ENCODE assay signal across 16 cellular contexts in the genomic region with DNA sequence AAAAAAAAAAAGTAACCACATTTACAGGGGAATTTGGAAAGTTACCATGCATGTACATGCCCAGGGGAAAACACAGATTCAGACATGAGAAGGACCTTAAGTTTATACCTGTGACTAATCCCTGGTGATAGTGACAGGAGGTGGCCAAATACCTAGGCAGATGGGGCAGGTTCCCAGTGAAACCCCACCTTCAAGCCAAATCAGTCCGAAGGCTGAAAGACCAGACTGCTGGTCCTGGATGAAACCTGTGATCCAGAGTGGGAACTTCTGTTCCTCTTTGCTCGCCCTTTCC. TPM values are rescaled to one million over a fixed set of nuclear protein-coding genes. Genes with fewer than 3 reads are reported as not detected.
DNase-seq lines count a peak whose midpoint lies in the region; ATAC-seq and TF ChIP-seq lines count a peak whose summit lies in the region.
"Had no signal": no experiment of that assay in that cellular context is flagged by ENCODE, and none has a peak within 500 bp of the region (broad histone marks: within the 10 kb centered on the region; RNA-seq: fewer than 3 reads in every experiment).

No MANE protein-coding gene starts in this region.

- no peaks in the 10 kb centered on the region for H3K4me1 ChIP-seq in mucosa of descending colon (ENCODE audit: low read depth)
- H3K4me1 ChIP-seq: adrenal gland, neural progenitor cell had no signal

- no peaks in the 10 kb centered on the region for H3K27me3 Mint-ChIP-seq in activated T-cell treated with anti-CD3 and anti-CD28 coated beads, Interleukin-2, amount 50 U/mL, for 24 hours
- no peaks in the 10 kb centered on the region for H3K27me3 Mint-ChIP-seq in stimulated activated naive B cell treated with anti-CD40 and anti-IgM and Interleukin-4, amounts not matched to agents 10 μg/mL and 1 μg/mL and 100 μg/mL, for 72 hours

- intact Hi-C loops in mucosa of descending colon (cut with DNase I, micrococcal nuclease) = no loop called here

- no peak overlapping the region for H3K9ac ChIP-seq in SK-N-MC (ENCODE audit: insufficient read length)
- H3K9ac ChIP-seq: neural progenitor cell had no signal

- H3K9me3 Mint-ChIP-seq in activated T-cell treated with anti-CD3 and anti-CD28 coated beads, Interleukin-2, amount 50 U/mL, for 24 hours = no peaks in the 10 kb centered on the region
- peaks cover 2 to 4% of the 10 kb centered on the region in 2 donors for H3K9me3 Mint-ChIP-seq in stimulated activated naive B cell treated with anti-CD40 and anti-IgM and Interleukin-4, amounts not matched to agents 10 μg/mL and 1 μg/mL and 100 μg/mL, for 72 hours

- H3K36me3 ChIP-seq in SK-N-MC (ENCODE audit: insufficient read depth, low read length) (no peaks in the 10 kb centered on the region), mucosa of descending colon (ENCODE audit: low read depth) (no peaks in the 10 kb centered on the region)
- H3K36me3 ChIP-seq: neural progenitor cell had no signal

- no peaks in the 10 kb centered on the region for H3K9me3 ChIP-seq in SK-N-MC (ENCODE audit: low read depth, low read length)
- no peaks in the 10 kb centered on the region for H3K9me3 ChIP-seq in mucosa of descending colon
- H3K9me3 ChIP-seq: adrenal gland had no signal

- ATAC-seq in stimulated activated naive B cell treated with anti-CD40 and anti-IgM and Interleukin-4, amounts not matched to agents 10 μg/mL and 1 μg/mL and 100 μg/mL, for 72 hours (replicated peaks) = peak; percentile 46 to 83
- ATAC-seq in mucosa of descending colon = no peak

- H3K4me3 ChIP-seq in SK-N-MC (no peak overlapping the region), mucosa of descending colon (no peak overlapping the region)
- H3K4me3 ChIP-seq: adrenal gland, neural progenitor cell, stomach had no signal

- no peak for DNase-seq in activated T-cell treated with anti-CD3 and anti-CD28 coated beads, Interleukin-2, amount 50 U/mL, for 24 hours
- no peak for DNase-seq in activated T-cell treated with anti-CD3 and anti-CD28 coated beads for 4 hours
- no peak for DNase-seq in SK-N-MC (ENCODE audit: low read depth, low spot score)
- DNase-seq in stimulated activated naive B cell treated with anti-CD40 and anti-IgM and Interleukin-4, amounts not matched to agents 10 μg/mL and 1 μg/mL and 100 μg/mL, for 72 hours = no peak
- no peak for DNase-seq in mucosa of descending colon
- DNase-seq in nucleus accumbens (lab: John Stamatoyannopoulos, UW) = no peak
- DNase-seq: activated CD4-positive, CD25-positive, alpha-beta regulatory T cell treated with anti-CD3 and anti-CD28 coated beads, Interleukin-2, amount 50 U/mL, for 72 hours; adrenal gland; effector memory CD4-positive, alpha-beta T cell; EL; islet precursor cell; NCI-H2029; NCI-H524; SHP77; stomach had no signal

- peaks cover 23% of the 10 kb centered on the region for H3K36me3 Mint-ChIP-seq in activated T-cell treated with anti-CD3 and anti-CD28 coated beads, Interleukin-2, amount 50 U/mL, for 24 hours (ENCODE audit: low read depth)
- peaks cover 30 to 42% of the 10 kb centered on the region in 2 donors for H3K36me3 Mint-ChIP-seq in stimulated activated naive B cell treated with anti-CD40 and anti-IgM and Interleukin-4, amounts not matched to agents 10 μg/mL and 1 μg/mL and 100 μg/mL, for 72 hours

- peak overlapping the region; percentile 82 for H3K27ac Mint-ChIP-seq in activated T-cell treated with anti-CD3 and anti-CD28 coated beads, Interleukin-2, amount 50 U/mL, for 24 hours
- peak overlapping the region; percentile 2 for H3K27ac Mint-ChIP-seq in stimulated activated naive B cell treated with anti-CD40 and anti-IgM and Interleukin-4, amounts not matched to agents 10 μg/mL and 1 μg/mL and 100 μg/mL, for 72 hours
- H3K27ac Mint-ChIP-seq: neural progenitor cell had no signal

- H3K27ac ChIP-seq in SK-N-MC = peak overlapping the region; percentile 67
- H3K27ac ChIP-seq: adrenal gland, neural progenitor cell had no signal

- H3K4me3 Mint-ChIP-seq in activated T-cell treated with anti-CD3 and anti-CD28 coated beads, Interleukin-2, amount 50 U/mL, for 24 hours = no peak overlapping the region
- no peak overlapping the region for H3K4me3 Mint-ChIP-seq in stimulated activated naive B cell treated with anti-CD40 and anti-IgM and Interleukin-4, amounts not matched to agents 10 μg/mL and 1 μg/mL and 100 μg/mL, for 72 hours
- H3K4me3 Mint-ChIP-seq: neural progenitor cell had no signal

- peaks cover 26% of the 10 kb centered on the region for H3K4me1 Mint-ChIP-seq in activated T-cell treated with anti-CD3 and anti-CD28 coated beads, Interleukin-2, amount 50 U/mL, for 24 hours (ENCODE audit: low read depth)
- H3K4me1 Mint-ChIP-seq in stimulated activated naive B cell treated with anti-CD40 and anti-IgM and Interleukin-4, amounts not matched to agents 10 μg/mL and 1 μg/mL and 100 μg/mL, for 72 hours = peaks cover 12 to 26% of the 10 kb centered on the region in 2 donors
- H3K4me1 Mint-ChIP-seq: neural progenitor cell had no signal

- no peak for TF ChIP-seq CTCF in mucosa of descending colon (IDR thresholded peaks at IDR 0.05)

RNA-seq across cellular contexts. Expression of gene SPCS1, which starts 15.8 kb away (rescaled TPM):
- total RNA-seq in mucosa of descending colon = 100 to 1,000 TPM in 1 of 3 donors, 10 to 100 TPM in 2; 61.0 to 105 (median 80.4) TPM

RNA-seq across cellular contexts. Expression of gene GLT8D1, which starts 16.1 kb away (rescaled TPM):
- total RNA-seq in mucosa of descending colon = 10 to 100 TPM; 24.4 to 36.0 (median 30.7) TPM

RNA-seq across cellular contexts. Expression of gene GNL3, which starts 35.9 kb away (rescaled TPM):
- total RNA-seq in mucosa of descending colon = 10 to 100 TPM; 39.2 to 54.4 (median 47.7) TPM

RNA-seq across cellular contexts. Expression of gene PBRM1, which starts 36.0 kb away (rescaled TPM):
- 10 to 100 TPM; 48.5 to 86.1 (median 56.8) TPM for total RNA-seq in mucosa of descending colon

RNA-seq across cellular contexts. Expression of gene NEK4, which starts 49.1 kb away (rescaled TPM):
- total RNA-seq in mucosa of descending colon = 10 to 100 TPM; 19.9 to 33.9 (median 20.2) TPM
